Comparison of ENCODE assay signal across 1 cellular context in genomic region chr1:18950415-18951026, GRCh38.
TF ChIP-seq lines count a peak whose summit lies in the region.

No MANE protein-coding gene starts in this region.

TF ChIP-seq in SK-N-SH treated with all-trans-retinoic acid at 6 μM for 48 hours, 23 proteins besides CTCF, POLR2A, EP300 and RAD21:
- TF ChIP-seq PATZ1 (CRISPR knock-in tag; IDR thresholded peaks at IDR 0.05; ENCODE audit: borderline replicate concordance) (no peak), BACH2 (CRISPR knock-in tag; IDR thresholded peaks at IDR 0.05; ENCODE audit: borderline replicate concordance) (no peak), CREB5 (CRISPR knock-in tag; IDR thresholded peaks at IDR 0.05; ENCODE audit: low read depth) (no peak), ZFP3 (CRISPR knock-in tag; IDR thresholded peaks at IDR 0.05) (no peak), ZNF8 (CRISPR knock-in tag; IDR thresholded peaks at IDR 0.05) (no peak), ESRRG (CRISPR knock-in tag; IDR thresholded peaks at IDR 0.05) (no peak), ARNTL (CRISPR knock-in tag; IDR thresholded peaks at IDR 0.05; ENCODE audit: borderline replicate concordance, low read depth) (no peak), ZFP30 (CRISPR knock-in tag; IDR thresholded peaks at IDR 0.05) (no peak)
